Comparison of ENCODE assay signal across 1 cellular context in the genomic region with DNA sequence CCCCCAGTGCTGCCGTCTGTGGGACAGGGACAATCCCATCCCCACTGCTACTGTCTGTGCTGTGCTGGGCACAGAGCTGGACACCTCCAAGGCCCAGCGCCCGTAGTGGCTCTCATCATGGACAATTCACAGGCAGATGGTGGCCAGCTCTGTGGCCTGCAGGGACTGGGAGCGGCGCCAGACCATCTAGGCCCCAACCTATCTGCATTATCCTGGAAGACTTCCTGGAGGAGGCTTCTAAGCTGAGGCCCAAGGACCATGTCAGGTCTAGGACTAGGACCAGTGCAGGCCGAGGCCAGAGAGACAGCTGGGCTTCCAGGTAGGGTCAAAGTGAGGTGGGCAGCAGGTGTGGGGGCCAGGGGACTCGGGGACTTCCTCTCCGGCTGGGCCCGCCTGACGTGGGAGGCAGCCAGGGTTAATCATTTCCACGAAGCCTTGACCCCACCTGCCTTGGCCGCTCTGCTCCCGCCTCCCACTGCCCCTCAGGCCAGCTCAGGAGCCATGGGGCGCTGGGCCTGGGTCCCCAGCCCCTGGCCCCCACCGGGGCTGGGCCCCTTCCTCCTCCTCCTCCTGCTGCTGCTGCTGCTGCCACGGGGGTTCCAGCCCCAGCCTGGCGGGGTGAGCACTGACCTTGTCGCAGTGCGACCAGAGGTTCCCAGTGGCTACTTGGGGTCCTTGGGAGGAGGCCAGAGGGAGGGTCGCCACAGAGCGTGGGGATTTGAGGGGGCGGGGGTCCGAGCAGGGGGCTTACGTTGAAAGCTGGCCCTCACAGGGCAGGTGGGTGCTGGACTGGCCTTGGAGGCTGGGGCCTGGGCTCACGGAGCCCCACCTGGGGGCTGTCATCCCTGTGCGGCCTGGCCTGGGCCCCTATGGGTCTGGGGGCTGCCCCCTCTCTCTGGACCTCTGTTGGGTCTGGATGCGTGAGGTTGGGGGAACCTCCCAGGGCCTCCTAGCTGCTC.
TF ChIP-seq lines count a peak whose summit lies in the region.

Gene HGFAC (plus strand): TSS at position 468 of the 959 bp plus-strand sequence. CDS start 34 bp downstream, at position 502.

TF ChIP-seq in HepG2, 621 proteins besides CTCF, POLR2A, EP300 and RAD21 (continued from another document and continues in another):
- TF ChIP-seq PRDM4 (CRISPR knock-in tag; IDR thresholded peaks at IDR 0.05; ENCODE audit: borderline replicate concordance) (no peak), HNF4G (IDR thresholded peaks at IDR 0.05; ENCODE audit: borderline replicate concordance, low read depth, low read length) (no peak), HNF4G (CRISPR knock-in tag; IDR thresholded peaks at IDR 0.05; ENCODE audit: borderline replicate concordance, low read depth) (no peak), ZNF318 (CRISPR knock-in tag; IDR thresholded peaks at IDR 0.05) (no peak), TBL1XR1 (IDR thresholded peaks at IDR 0.05; ENCODE audit: borderline replicate concordance, low read length, partially characterized antibody) (no peak), NR2C2 (CRISPR knock-in tag; IDR thresholded peaks at IDR 0.05; ENCODE audit: borderline replicate concordance) (peak; percentile 72; the same call in 1 of the 2 replicates), BRF2 (CRISPR knock-in tag; IDR thresholded peaks at IDR 0.05) (peak; percentile 46; the same call in 1 of the 2 replicates), ZNF558 (CRISPR knock-in tag; IDR thresholded peaks at IDR 0.05; ENCODE audit: borderline replicate concordance) (no peak), ZSCAN31 (CRISPR knock-in tag; IDR thresholded peaks at IDR 0.05; ENCODE audit: low read depth) (no peak), PAX8 (CRISPR knock-in tag; IDR thresholded peaks at IDR 0.05; ENCODE audit: borderline replicate concordance) (no peak), SAP130 (CRISPR knock-in tag; IDR thresholded peaks at IDR 0.05; ENCODE audit: low read depth) (peak; percentile 36; the same call in 1 of the 2 replicates), ZNF33B (CRISPR knock-in tag; IDR thresholded peaks at IDR 0.05) (0 out of 2 replicates have a peak, but pooled peaks have one; percentile 34), ZMAT3 (CRISPR knock-in tag; conservative IDR thresholded peaks at IDR 0.05) (0 out of 2 replicates have a peak, but pooled peaks have one; percentile 19), THRA (CRISPR knock-in tag; IDR thresholded peaks at IDR 0.05; ENCODE audit: borderline replicate concordance) (peak; percentile 93), SRY (CRISPR knock-in tag; IDR thresholded peaks at IDR 0.05) (no peak), PCBP2 (optimal IDR thresholded peaks at IDR 0.05; ENCODE audit: low read depth, low read length, poor library complexity, severe bottlenecking) (no peak), SRF (IDR thresholded peaks at IDR 0.05; ENCODE audit: low read depth, low read length) (no peak), SIX4 (CRISPR knock-in tag; IDR thresholded peaks at IDR 0.05) (0 out of 2 replicates have a peak, but pooled peaks have one; percentile 28), ZFP91 (CRISPR knock-in tag; IDR thresholded peaks at IDR 0.05; ENCODE audit: borderline replicate concordance) (no peak), ZNF598 (CRISPR knock-in tag; IDR thresholded peaks at IDR 0.05; ENCODE audit: borderline replicate concordance) (no peak), HMGXB4 (CRISPR knock-in tag; IDR thresholded peaks at IDR 0.05; ENCODE audit: borderline replicate concordance in 1 of 2, low read depth in 1 of 2) (0 out of 4 replicates have a peak, but pooled peaks of 1 of the 2 experiments have one; percentile 12), TAF15 (IDR thresholded peaks at IDR 0.05; ENCODE audit: low read depth, low read length, poor library complexity, severe bottlenecking) (no peak), SAFB2 (CRISPR knock-in tag; IDR thresholded peaks at IDR 0.05; ENCODE audit: borderline replicate concordance, low read depth) (no peak), SMAD3 (CRISPR knock-in tag; IDR thresholded peaks at IDR 0.05) (no peak), GTF2F1 (IDR thresholded peaks at IDR 0.05; ENCODE audit: low read length) (no peak), SYNCRIP (IDR thresholded peaks at IDR 0.05; ENCODE audit: insufficient read depth, low read depth, low read length) (no peak), ZNF12 (CRISPR knock-in tag; IDR thresholded peaks at IDR 0.05) (no peak), RBM39 (IDR thresholded peaks at IDR 0.05; ENCODE audit: low read depth, low read length, poor library complexity, severe bottlenecking) (no peak), ZFP90 (CRISPR knock-in tag; IDR thresholded peaks at IDR 0.05; ENCODE audit: borderline replicate concordance) (peak; percentile 89; the same call in 1 of the 2 replicates), ZNF124 (CRISPR knock-in tag; IDR thresholded peaks at IDR 0.05) (no peak), MAFK (conservative IDR thresholded peaks at IDR 0.05 in 1 of 2, IDR thresholded peaks at IDR 0.05 in 1 of 2; ENCODE audit: low read length in 2 of 2) (no peak), HCFC1 (IDR thresholded peaks at IDR 0.05; ENCODE audit: low read depth, low read length) (no peak), NFIB (CRISPR knock-in tag; IDR thresholded peaks at IDR 0.05; ENCODE audit: borderline replicate concordance) (no peak), KMT2B (CRISPR knock-in tag; IDR thresholded peaks at IDR 0.05) (no peak), NRL (CRISPR knock-in tag; IDR thresholded peaks at IDR 0.05; ENCODE audit: borderline replicate concordance) (no peak; the same call in 1 of the 2 replicates), ZNF761 (CRISPR knock-in tag; conservative IDR thresholded peaks at IDR 0.05) (no peak), PITX1 (CRISPR knock-in tag; IDR thresholded peaks at IDR 0.05) (peak; percentile 14; the same call in 1 of the 2 replicates), ZNF570 (CRISPR knock-in tag; IDR thresholded peaks at IDR 0.05; ENCODE audit: borderline replicate concordance) (no peak)
- TF ChIP-seq, protein P1, sequence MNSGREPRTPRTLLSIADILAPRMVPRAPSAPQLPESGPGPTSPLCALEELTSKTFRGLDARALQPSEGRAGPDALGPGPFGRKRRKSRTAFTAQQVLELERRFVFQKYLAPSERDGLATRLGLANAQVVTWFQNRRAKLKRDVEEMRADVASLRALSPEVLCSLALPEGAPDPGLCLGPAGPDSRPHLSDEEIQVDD (CRISPR knock-in tag; IDR thresholded peaks at IDR 0.05; ENCODE audit: borderline replicate concordance) = no peak
